In genomic region chr11:112455791-112456190, GRCh38 we compare ENCODE assay signal across 12 cellular contexts.
"Had no signal": no experiment of that assay in that cellular context is flagged by ENCODE, and none has a peak within 500 bp of the region (broad histone marks: within the 10 kb centered on the region; RNA-seq: fewer than 3 reads in every experiment).

No MANE protein-coding gene starts in this region.

- H3K9me3 ChIP-seq: ovary, thoracic aorta, upper lobe of left lung had no signal

- H3K36me3 ChIP-seq: cardiac muscle cell, ovary, thoracic aorta, upper lobe of left lung had no signal

- H3K27ac ChIP-seq: cardiac muscle cell, ovary, thoracic aorta, upper lobe of left lung had no signal

- ATAC-seq: naive thymus-derived CD8-positive, alpha-beta T cell; sciatic nerve; stimulated activated naive B cell treated with anti-CD40 and anti-IgM and Interleukin-4, amounts not matched to agents 10 μg/mL and 1 μg/mL and 100 μg/mL, for 72 hours; WTC11 had no signal

- DNase-seq: activated CD4-positive, alpha-beta memory T cell treated with anti-CD3 and anti-CD28 coated beads for 36 hours; activated CD4-positive, alpha-beta T cell treated with anti-CD3 and anti-CD28 coated beads for 4 hours; endodermal cell; mesendoderm; naive thymus-derived CD8-positive, alpha-beta T cell; ovary; stimulated activated naive B cell treated with anti-CD40 and anti-IgM and Interleukin-4, amounts not matched to agents 10 μg/mL and 1 μg/mL and 100 μg/mL, for 72 hours; upper lobe of left lung had no signal

- H3K4me3 ChIP-seq: cardiac muscle cell, ovary, thoracic aorta, upper lobe of left lung had no signal

- H3K27me3 ChIP-seq: cardiac muscle cell, ovary, upper lobe of left lung had no signal

- H3K4me1 ChIP-seq: upper lobe of left lung had no signal
